Comparison of ENCODE assay signal across 7 cellular contexts in genomic region chr20:7078804-7079203, GRCh38.
"Had no signal": no experiment of that assay in that cellular context is flagged by ENCODE, and none has a peak within 500 bp of the region (broad histone marks: within the 10 kb centered on the region; RNA-seq: fewer than 3 reads in every experiment).

No MANE protein-coding gene starts in this region.

- DNase-seq: GDM1, GF-D8 had no signal

- FAIRE-seq: G401.6, GM12891, GM12892, GM18507, GM19239 had no signal
